ENCODE assay signal across 1 cellular context in the genomic region with DNA sequence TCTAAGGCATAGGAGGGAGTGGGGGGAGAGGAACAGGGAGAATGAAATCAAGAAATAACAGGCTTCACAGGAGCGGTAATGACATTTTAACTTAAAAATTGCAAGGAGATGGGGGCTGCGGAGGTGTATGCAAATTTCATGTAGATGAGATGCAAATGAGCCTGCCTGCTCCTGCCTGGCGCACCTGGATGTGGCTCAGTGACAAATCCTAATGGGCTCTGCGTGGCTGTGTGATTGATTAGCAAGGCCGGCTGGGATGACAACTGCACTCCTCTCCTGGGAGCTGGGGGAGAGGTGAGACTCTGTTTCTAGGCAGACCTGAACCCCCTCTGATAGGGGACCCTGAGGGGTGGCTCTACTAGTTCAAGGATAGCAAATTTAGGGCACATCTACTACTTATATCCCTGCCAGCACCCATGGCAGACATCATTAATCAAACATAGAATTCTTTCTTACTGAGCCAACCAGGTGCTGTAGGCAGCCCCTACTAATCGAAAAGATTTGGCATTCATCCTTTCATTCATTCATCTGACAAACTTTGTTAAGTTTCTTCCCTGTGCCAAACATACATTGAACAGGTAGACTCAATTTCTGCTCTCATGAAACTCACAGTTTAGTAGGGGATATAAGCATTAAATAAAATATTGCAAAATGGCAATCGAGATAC.
TF ChIP-seq lines count a peak whose summit lies in the region.

No MANE protein-coding gene starts in this region.

TF ChIP-seq in HCT116, 20 proteins besides CTCF, POLR2A, EP300 and RAD21 (continued from another document):
- TF ChIP-seq, protein P1, sequence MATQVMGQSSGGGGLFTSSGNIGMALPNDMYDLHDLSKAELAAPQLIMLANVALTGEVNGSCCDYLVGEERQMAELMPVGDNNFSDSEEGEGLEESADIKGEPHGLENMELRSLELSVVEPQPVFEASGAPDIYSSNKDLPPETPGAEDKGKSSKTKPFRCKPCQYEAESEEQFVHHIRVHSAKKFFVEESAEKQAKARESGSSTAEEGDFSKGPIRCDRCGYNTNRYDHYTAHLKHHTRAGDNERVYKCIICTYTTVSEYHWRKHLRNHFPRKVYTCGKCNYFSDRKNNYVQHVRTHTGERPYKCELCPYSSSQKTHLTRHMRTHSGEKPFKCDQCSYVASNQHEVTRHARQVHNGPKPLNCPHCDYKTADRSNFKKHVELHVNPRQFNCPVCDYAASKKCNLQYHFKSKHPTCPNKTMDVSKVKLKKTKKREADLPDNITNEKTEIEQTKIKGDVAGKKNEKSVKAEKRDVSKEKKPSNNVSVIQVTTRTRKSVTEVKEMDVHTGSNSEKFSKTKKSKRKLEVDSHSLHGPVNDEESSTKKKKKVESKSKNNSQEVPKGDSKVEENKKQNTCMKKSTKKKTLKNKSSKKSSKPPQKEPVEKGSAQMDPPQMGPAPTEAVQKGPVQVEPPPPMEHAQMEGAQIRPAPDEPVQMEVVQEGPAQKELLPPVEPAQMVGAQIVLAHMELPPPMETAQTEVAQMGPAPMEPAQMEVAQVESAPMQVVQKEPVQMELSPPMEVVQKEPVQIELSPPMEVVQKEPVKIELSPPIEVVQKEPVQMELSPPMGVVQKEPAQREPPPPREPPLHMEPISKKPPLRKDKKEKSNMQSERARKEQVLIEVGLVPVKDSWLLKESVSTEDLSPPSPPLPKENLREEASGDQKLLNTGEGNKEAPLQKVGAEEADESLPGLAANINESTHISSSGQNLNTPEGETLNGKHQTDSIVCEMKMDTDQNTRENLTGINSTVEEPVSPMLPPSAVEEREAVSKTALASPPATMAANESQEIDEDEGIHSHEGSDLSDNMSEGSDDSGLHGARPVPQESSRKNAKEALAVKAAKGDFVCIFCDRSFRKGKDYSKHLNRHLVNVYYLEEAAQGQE (IDR thresholded peaks at IDR 0.05; ENCODE audit: low read depth): no peak
- no peak for TF ChIP-seq EZH2 (IDR thresholded peaks at IDR 0.05)
- TF ChIP-seq CBX3 (IDR thresholded peaks at IDR 0.05; ENCODE audit: low read depth): no peak
- TF ChIP-seq FOSL1 (IDR thresholded peaks at IDR 0.05; ENCODE audit: low read depth): no peak
